Comparison of ENCODE assay signal across 21 cellular contexts in genomic region chr12:72828662-72829324, GRCh38.
DNase-seq lines count a peak whose midpoint lies in the region; ATAC-seq and TF ChIP-seq lines count a peak whose summit lies in the region.
"Had no signal": no experiment of that assay in that cellular context is flagged by ENCODE, and none has a peak within 500 bp of the region (broad histone marks: within the 10 kb centered on the region; RNA-seq: fewer than 3 reads in every experiment).

No MANE protein-coding gene starts in this region.

- DNase-seq in hepatocyte (ENCODE audit: low spot score) (no peak), upper lobe of right lung (no peak), tibial artery (no peak)
- DNase-seq in activated naive CD4-positive, alpha-beta T cell treated with anti-CD3 and anti-CD28 coated beads for 36 hours, result no peak
- DNase-seq in activated CD4-positive, alpha-beta T cell treated with anti-CD3 and anti-CD28 coated beads for 36 hours, result no peak
- DNase-seq: BE2C; CD4-positive, CD25-positive, alpha-beta regulatory T cell; EL; GF-D8; GM23248; IMR-90; NCI-H1105; NCI-H146; NCI-H2029 treated with DMSO at 0.1 percent for 48 hours; NCI-H526 treated with DMSO at 0.1 percent for 48 hours; Right ventricle myocardium superior had no signal

- no peaks in the 10 kb centered on the region for H3K9me3 ChIP-seq in hepatocyte (ENCODE audit: low read depth)
- no peaks in the 10 kb centered on the region for H3K9me3 ChIP-seq in upper lobe of right lung
- H3K9me3 ChIP-seq in tibial artery, result no peaks in the 10 kb centered on the region
- H3K9me3 ChIP-seq: A549, BE2C, HAP-1 had no signal

- CTCF ChIA-PET in activated naive CD4-positive, alpha-beta T cell treated with anti-CD3 and anti-CD28 coated beads for 36 hours (lab: Charles Lee), result interaction anchor here (0.6 kb wide), 1 partner anchor 258 kb away, joined by 7 read pairs; no protein-coding TSS in a partner anchor
- CTCF ChIA-PET in activated CD4-positive, alpha-beta T cell treated with anti-CD3 and anti-CD28 coated beads for 36 hours (lab: Charles Lee), result no interaction called here

- H3K36me3 ChIP-seq in hepatocyte (replicated peaks; ENCODE audit: insufficient read depth, low read depth) (no peaks in the 10 kb centered on the region), upper lobe of right lung (no peaks in the 10 kb centered on the region), tibial artery (no peaks in the 10 kb centered on the region)
- H3K36me3 ChIP-seq: BE2C, HAP-1 had no signal

- no peaks in the 10 kb centered on the region for H3K36me3 Mint-ChIP-seq in activated naive CD4-positive, alpha-beta T cell treated with anti-CD3 and anti-CD28 coated beads for 36 hours (ENCODE audit: low read depth)
- no peaks in the 10 kb centered on the region for H3K36me3 Mint-ChIP-seq in activated CD4-positive, alpha-beta T cell treated with anti-CD3 and anti-CD28 coated beads for 36 hours (ENCODE audit: low read depth)
- H3K36me3 Mint-ChIP-seq: CD4-positive, CD25-positive, alpha-beta regulatory T cell had no signal

- H3K27ac Mint-ChIP-seq in activated naive CD4-positive, alpha-beta T cell treated with anti-CD3 and anti-CD28 coated beads for 36 hours, result no peak overlapping the region
- no peak overlapping the region for H3K27ac Mint-ChIP-seq in activated CD4-positive, alpha-beta T cell treated with anti-CD3 and anti-CD28 coated beads for 36 hours
- H3K27ac Mint-ChIP-seq: CD4-positive, CD25-positive, alpha-beta regulatory T cell had no signal

- intact Hi-C loops in upper lobe of right lung (cut with DNase I) (no loop called here), tibial artery (cut with DNase I; ENCODE audit: low total_unique reads) (no loop called here)
- intact Hi-C loops in activated naive CD4-positive, alpha-beta T cell treated with anti-CD3 and anti-CD28 coated beads for 36 hours (cut with micrococcal nuclease), result no loop called here
- intact Hi-C loops in activated CD4-positive, alpha-beta T cell treated with anti-CD3 and anti-CD28 coated beads for 36 hours (cut with DNase I, micrococcal nuclease), result no loop called here

- TF ChIP-seq CTCF in hepatocyte (IDR thresholded peaks at IDR 0.05; ENCODE audit: poor library complexity) (no peak), upper lobe of right lung (IDR thresholded peaks at IDR 0.05) (no peak), tibial artery (IDR thresholded peaks at IDR 0.05) (no peak)

- peak overlapping the region; percentile 25 for H3K27ac ChIP-seq in hepatocyte
- peak overlapping the region; percentile 59 for H3K27ac ChIP-seq in upper lobe of right lung
- H3K27ac ChIP-seq in tibial artery, result no peak overlapping the region
- H3K27ac ChIP-seq: A549, GM23248, SK-N-MC had no signal

- H3K4me2 ChIP-seq in hepatocyte, result no peak overlapping the region
- H3K4me2 ChIP-seq: A549 had no signal

- H3K9me2 ChIP-seq in hepatocyte (replicated peaks; ENCODE audit: insufficient read depth), result no peaks in the 10 kb centered on the region

- 87% methylated on average over 2 of the region's 2 CpGs for WGBS in hepatocyte (ENCODE audit: low lambda C conversion rate, missing lambda C conversion rate)

- H3K4me3 ChIP-seq in hepatocyte (no peak overlapping the region), upper lobe of right lung (no peak overlapping the region), tibial artery (no peak overlapping the region)
- H3K4me3 ChIP-seq: A549, GM23248, HAP-1, SK-N-MC had no signal

- peak; percentile 80 for ATAC-seq in GM18867 (IDR thresholded peaks at IDR 0.05; ENCODE audit: unreplicated experiment)
- peak; percentile 57 for ATAC-seq in HG02852 (IDR thresholded peaks at IDR 0.05; ENCODE audit: unreplicated experiment)
- peak; percentile 71 for ATAC-seq in upper lobe of right lung
- no peak for ATAC-seq in activated CD4-positive, alpha-beta T cell treated with anti-CD3 and anti-CD28 coated beads for 36 hours
- ATAC-seq: A549 had no signal

- H3K27me3 Mint-ChIP-seq in activated naive CD4-positive, alpha-beta T cell treated with anti-CD3 and anti-CD28 coated beads for 36 hours (ENCODE audit: low read depth), result no peaks in the 10 kb centered on the region
- H3K27me3 Mint-ChIP-seq in activated CD4-positive, alpha-beta T cell treated with anti-CD3 and anti-CD28 coated beads for 36 hours, result no peaks in the 10 kb centered on the region
- H3K27me3 Mint-ChIP-seq: CD4-positive, CD25-positive, alpha-beta regulatory T cell had no signal

- no peaks in the 10 kb centered on the region for H3K79me2 ChIP-seq in hepatocyte

- H4K20me1 ChIP-seq in hepatocyte (ENCODE audit: insufficient read depth, poor library complexity, severe bottlenecking), result no peaks in the 10 kb centered on the region

- H3K4me3 Mint-ChIP-seq in activated naive CD4-positive, alpha-beta T cell treated with anti-CD3 and anti-CD28 coated beads for 36 hours, result no peak overlapping the region
- no peak overlapping the region for H3K4me3 Mint-ChIP-seq in activated CD4-positive, alpha-beta T cell treated with anti-CD3 and anti-CD28 coated beads for 36 hours
- H3K4me3 Mint-ChIP-seq: CD4-positive, CD25-positive, alpha-beta regulatory T cell had no signal

- H2AFZ ChIP-seq in hepatocyte, result peak overlapping the region; percentile 3
- H2AFZ ChIP-seq: GM23248 had no signal

- H3K4me1 Mint-ChIP-seq in activated naive CD4-positive, alpha-beta T cell treated with anti-CD3 and anti-CD28 coated beads for 36 hours (ENCODE audit: low read depth), result no peaks in the 10 kb centered on the region
- H3K4me1 Mint-ChIP-seq in activated CD4-positive, alpha-beta T cell treated with anti-CD3 and anti-CD28 coated beads for 36 hours, result no peaks in the 10 kb centered on the region
- H3K4me1 Mint-ChIP-seq: CD4-positive, CD25-positive, alpha-beta regulatory T cell had no signal

- H3K27me3 ChIP-seq in hepatocyte (no peaks in the 10 kb centered on the region), upper lobe of right lung (no peaks in the 10 kb centered on the region), tibial artery (no peaks in the 10 kb centered on the region)
- H3K27me3 ChIP-seq: BE2C had no signal

- no peaks in the 10 kb centered on the region for H3K9me3 Mint-ChIP-seq in activated naive CD4-positive, alpha-beta T cell treated with anti-CD3 and anti-CD28 coated beads for 36 hours
- peaks cover 2% of the 10 kb centered on the region for H3K9me3 Mint-ChIP-seq in activated CD4-positive, alpha-beta T cell treated with anti-CD3 and anti-CD28 coated beads for 36 hours (ENCODE audit: low read depth)

- POLR2A ChIA-PET in activated CD4-positive, alpha-beta T cell treated with anti-CD3 and anti-CD28 coated beads for 36 hours (lab: Charles Lee), result no interaction called here

- no peaks in the 10 kb centered on the region for H3K4me1 ChIP-seq in hepatocyte (ENCODE audit: insufficient read depth)
- H3K4me1 ChIP-seq in upper lobe of right lung, result no peaks in the 10 kb centered on the region
- H3K4me1 ChIP-seq in tibial artery, result no peaks in the 10 kb centered on the region
- H3K4me1 ChIP-seq: A549, BE2C, HAP-1 had no signal

Comparison
In these comparisons a context has a peak if more than half of its experiments do, and no peak if none do; other contexts are left out.
1. H3K27ac ChIP-seq: peak in hepatocyte (single experiment) and upper lobe of right lung (single experiment); none in tibial artery (0 of 2).